ENCODE assay signal across 7 cellular contexts in genomic region chr1:48430832-48431231, GRCh38. TPM values are rescaled to one million over a fixed set of nuclear protein-coding genes. Genes with fewer than 3 reads are reported as not detected.
"Had no signal": no experiment of that assay in that cellular context is flagged by ENCODE, and none has a peak within 500 bp of the region (broad histone marks: within the 10 kb centered on the region; RNA-seq: fewer than 3 reads in every experiment).

No MANE protein-coding gene starts in this region.

- ATAC-seq: GM12878 had no signal

- DNase-seq: GDM1 had no signal

- H3K4me3 ChIP-seq: GM12878 had no signal

- FAIRE-seq: G401.6, GM12878, GM12891, GM12892, GM18507, GM19239 had no signal

RNA-seq across cellular contexts. Expression of gene SPATA6, which starts 41.2 kb away (rescaled TPM):
- total RNA-seq: GM12878 had no signal
